ENCODE assay signal across 13 cellular contexts in genomic region chr10:61691667-61692066, GRCh38. TPM values are rescaled to one million over a fixed set of nuclear protein-coding genes. Genes with fewer than 3 reads are reported as not detected.
"Had no signal": no experiment of that assay in that cellular context is flagged by ENCODE, and none has a peak within 500 bp of the region (broad histone marks: within the 10 kb centered on the region; RNA-seq: fewer than 3 reads in every experiment).

No MANE protein-coding gene starts in this region.

RNA-seq across cellular contexts. Expression of gene CABCOCO1, which starts 28.9 kb away (rescaled TPM):
- total RNA-seq: activated naive CD4-positive, alpha-beta T cell treated with anti-CD3 and anti-CD28 coated beads for 36 hours; activated naive CD4-positive, alpha-beta T cell treated with anti-CD3 and anti-CD28 coated beads, Interleukin-2, amount 50 U/mL, for 72 hours; activated naive CD8-positive, alpha-beta T cell treated with anti-CD3 and anti-CD28 coated beads for 36 hours; activated naive CD8-positive, alpha-beta T cell treated with anti-CD3 and anti-CD28 coated beads, Interleukin-2, amount 10 ng/mL, durations not matched to agents 7 days and 5 days; activated T-cell treated with anti-CD3 and anti-CD28 coated beads, Interleukin-2, amount 50 U/mL, for 4 hours; activated T-cell treated with anti-CD3 and anti-CD28 coated beads, Interleukin-2, amount 50 U/mL, for 72 hours; activated T-helper 1 cell treated with anti-CD3 and anti-CD28 coated beads, Interleukin-12 subunit alpha, Interleukin-12 subunit beta, Interleukin-2, Interleukin-4 antibody, amounts not matched to agents 30 ng/mL and 10 ng/mL and 1 ng/mL, durations not matched to agents 14 hours and 24 hours and 36 hours; activated T-helper 17 cell treated with anti-CD3 and anti-CD28 coated beads, Interleukin-2, amount 50 U/mL, for 72 hours; activated T-helper 2 cell treated with anti-CD3 and anti-CD28 coated beads, Interferon-gamma antibody, Interleukin-2, Interleukin-4, amounts not matched to agents 10 μg/mL and 5 μg/mL and 100 μg/mL, durations not matched to agents 14 hours and 24 hours and 36 hours; ascending aorta; body of pancreas; bronchial epithelial cell; cardiac septum had no signal
